ENCODE assay signal across 13 cellular contexts in the genomic region with DNA sequence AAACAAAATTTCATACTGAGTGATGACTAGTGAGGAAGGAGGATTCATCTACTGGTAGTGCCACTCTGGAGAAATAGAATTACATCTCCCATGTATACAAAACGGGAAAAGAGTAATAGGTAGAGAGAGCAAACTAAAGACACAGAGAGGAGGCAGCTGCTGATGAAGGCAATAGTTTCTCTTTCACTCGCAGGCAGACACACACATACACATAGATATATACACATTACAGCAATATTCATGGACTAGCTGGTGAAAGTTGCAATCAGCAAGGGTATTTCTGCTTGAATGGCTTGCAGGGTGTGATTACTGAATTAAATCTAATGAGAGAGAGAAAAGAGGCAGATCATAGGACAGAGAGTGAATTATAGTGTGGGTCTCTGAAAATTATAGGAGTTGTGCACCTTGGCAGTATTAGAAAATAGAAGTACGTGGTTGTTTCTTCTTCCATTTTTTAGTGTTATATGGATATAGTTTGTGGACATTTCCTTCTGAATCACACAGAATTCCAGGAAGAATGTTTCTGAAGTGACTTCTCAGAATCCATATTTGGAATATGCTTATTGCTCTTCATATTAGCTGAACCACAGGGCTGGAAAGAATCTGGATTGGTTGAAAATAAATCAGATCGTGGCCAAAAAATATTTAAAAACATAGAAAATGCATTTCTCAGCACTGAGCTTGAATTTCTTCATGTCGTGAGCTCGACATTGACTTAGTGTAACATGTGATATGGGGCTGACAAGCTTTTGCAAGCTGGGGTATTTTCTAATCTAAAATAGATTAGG.
DNase-seq lines count a peak whose midpoint lies in the region; ATAC-seq and TF ChIP-seq lines count a peak whose summit lies in the region.
"Had no signal": no experiment of that assay in that cellular context is flagged by ENCODE, and none has a peak within 500 bp of the region (broad histone marks: within the 10 kb centered on the region; RNA-seq: fewer than 3 reads in every experiment).

No MANE protein-coding gene starts in this region.

- H3K9me3 ChIP-seq in MG63 (no peaks in the 10 kb centered on the region), fibroblast of lung (ENCODE audit: control insufficient read depth, insufficient read depth, low read depth, low read length) (no peaks in the 10 kb centered on the region), hepatocyte (ENCODE audit: low read depth) (no peaks in the 10 kb centered on the region), neural progenitor cell (ENCODE audit: low read depth) (no peaks in the 10 kb centered on the region)

- WGBS in hepatocyte (ENCODE audit: low lambda C conversion rate, missing lambda C conversion rate), result 90% methylated on average over 6 of the region's 6 CpGs

- no peaks in the 10 kb centered on the region for H3K9me2 ChIP-seq in hepatocyte (replicated peaks; ENCODE audit: insufficient read depth)

- no peak overlapping the region for H3K27ac Mint-ChIP-seq in activated naive CD8-positive, alpha-beta T cell treated with anti-CD3 and anti-CD28 coated beads for 36 hours
- H3K27ac Mint-ChIP-seq in neural progenitor cell, result no peak overlapping the region
- H3K27ac Mint-ChIP-seq: CD4-positive, CD25-positive, alpha-beta regulatory T cell had no signal

- H3K9ac ChIP-seq in fibroblast of lung (ENCODE audit: insufficient read depth, low read length) (no peak overlapping the region), neural progenitor cell (no peak overlapping the region)

- peak overlapping the region; percentile 34 for H3K4me2 ChIP-seq in fibroblast of lung (ENCODE audit: extremely low read depth, insufficient read depth, low read length)
- no peak overlapping the region for H3K4me2 ChIP-seq in hepatocyte
- H3K4me2 ChIP-seq in neural progenitor cell, result no peak overlapping the region

- no peaks in the 10 kb centered on the region for H3K79me2 ChIP-seq in fibroblast of lung (ENCODE audit: control insufficient read depth, insufficient read depth, low read length)
- H3K79me2 ChIP-seq in hepatocyte, result no peaks in the 10 kb centered on the region
- no peaks in the 10 kb centered on the region for H3K79me2 ChIP-seq in neural progenitor cell (ENCODE audit: low read depth)

- DNase-seq in COR-L47 (lab: John Stamatoyannopoulos, UW) (peak; percentile 68), MG63 (no peak), OCI-M1 (lab: John Stamatoyannopoulos, UW) (peak; percentile 25), fibroblast of lung (ENCODE audit: low read depth in 2 of 2) (peak; percentile 14 to 30), hepatocyte (ENCODE audit: low spot score) (no peak), neural progenitor cell (ENCODE audit: low spot score) (no peak)
- no peak for DNase-seq in activated naive CD8-positive, alpha-beta T cell treated with anti-CD3 and anti-CD28 coated beads for 36 hours
- DNase-seq: CD4-positive, CD25-positive, alpha-beta regulatory T cell; DND-41; GF-D8; NCI-H2107; SHP77 treated with DMSO at 0.1 percent for 48 hours had no signal

- H2AFZ ChIP-seq in fibroblast of lung (ENCODE audit: low read length) (no peak overlapping the region), hepatocyte (no peak overlapping the region), neural progenitor cell (replicated peaks) (no peak overlapping the region)

- no peak for ATAC-seq in HG02763 (IDR thresholded peaks at IDR 0.05; ENCODE audit: unreplicated experiment)

- H3K4me3 ChIP-seq in MG63 (peak overlapping the region; percentile 14), fibroblast of lung (replicated peaks in 1 of 4; ENCODE audit: control extremely low read depth in 1 of 4, insufficient read depth in 1 of 4, low read depth in 3 of 4, low read length in 4 of 4) (no peak overlapping the region), hepatocyte (no peak overlapping the region), neural progenitor cell (no peak overlapping the region)

- no peaks in the 10 kb centered on the region for H3K27me3 Mint-ChIP-seq in activated naive CD8-positive, alpha-beta T cell treated with anti-CD3 and anti-CD28 coated beads for 36 hours
- H3K27me3 Mint-ChIP-seq in neural progenitor cell (ENCODE audit: insufficient read depth, low read depth), result no peaks in the 10 kb centered on the region
- H3K27me3 Mint-ChIP-seq: CD4-positive, CD25-positive, alpha-beta regulatory T cell had no signal

- no peak overlapping the region for H3K27ac ChIP-seq in fibroblast of lung (ENCODE audit: insufficient read depth, low read length)
- no peak overlapping the region for H3K27ac ChIP-seq in hepatocyte
- H3K27ac ChIP-seq in neural progenitor cell, result no peak overlapping the region

- H4K20me1 ChIP-seq in fibroblast of lung (ENCODE audit: control insufficient read depth, extremely low read depth, insufficient read depth, low read length), result no peaks in the 10 kb centered on the region
- no peaks in the 10 kb centered on the region for H4K20me1 ChIP-seq in hepatocyte (ENCODE audit: insufficient read depth, poor library complexity, severe bottlenecking)
- no peaks in the 10 kb centered on the region for H4K20me1 ChIP-seq in neural progenitor cell (ENCODE audit: low read depth)

- H3K4me3 Mint-ChIP-seq in activated naive CD8-positive, alpha-beta T cell treated with anti-CD3 and anti-CD28 coated beads for 36 hours, result no peak overlapping the region
- no peak overlapping the region for H3K4me3 Mint-ChIP-seq in neural progenitor cell
- H3K4me3 Mint-ChIP-seq: CD4-positive, CD25-positive, alpha-beta regulatory T cell had no signal

- H3K4me1 Mint-ChIP-seq in activated naive CD8-positive, alpha-beta T cell treated with anti-CD3 and anti-CD28 coated beads for 36 hours, result no peaks in the 10 kb centered on the region
- peaks cover 34% of the 10 kb centered on the region for H3K4me1 Mint-ChIP-seq in neural progenitor cell
- H3K4me1 Mint-ChIP-seq: CD4-positive, CD25-positive, alpha-beta regulatory T cell had no signal

- TF ChIP-seq CTCF in fibroblast of lung (conservative IDR thresholded peaks at IDR 0.05 in 1 of 2, IDR thresholded peaks at IDR 0.05 in 1 of 2; ENCODE audit: low read depth in 1 of 2, low read length in 2 of 2) (no peak), hepatocyte (IDR thresholded peaks at IDR 0.05; ENCODE audit: poor library complexity) (no peak), neural progenitor cell (IDR thresholded peaks at IDR 0.05) (no peak)

- no peaks in the 10 kb centered on the region for H3K36me3 Mint-ChIP-seq in activated naive CD8-positive, alpha-beta T cell treated with anti-CD3 and anti-CD28 coated beads for 36 hours
- no peaks in the 10 kb centered on the region for H3K36me3 Mint-ChIP-seq in neural progenitor cell
- H3K36me3 Mint-ChIP-seq: CD4-positive, CD25-positive, alpha-beta regulatory T cell had no signal

- H3K27me3 ChIP-seq in MG63 (no peaks in the 10 kb centered on the region), fibroblast of lung (ENCODE audit: control insufficient read depth, insufficient read depth, low read length) (no peaks in the 10 kb centered on the region), hepatocyte (no peaks in the 10 kb centered on the region), neural progenitor cell (no peaks in the 10 kb centered on the region)

- H3K4me1 ChIP-seq in fibroblast of lung (ENCODE audit: control insufficient read depth, extremely low read depth, insufficient read depth, low read length) (no peaks in the 10 kb centered on the region), hepatocyte (ENCODE audit: insufficient read depth) (no peaks in the 10 kb centered on the region), neural progenitor cell (peaks cover 22% of the 10 kb centered on the region)

- H3F3A ChIP-seq in neural progenitor cell (ENCODE audit: low read depth), result peaks cover 11% of the 10 kb centered on the region

- H3K9me3 Mint-ChIP-seq in activated naive CD8-positive, alpha-beta T cell treated with anti-CD3 and anti-CD28 coated beads for 36 hours, result peaks cover 2% of the 10 kb centered on the region
- H3K9me3 Mint-ChIP-seq in neural progenitor cell, result no peaks in the 10 kb centered on the region

- H3K36me3 ChIP-seq in MG63, result no peaks in the 10 kb centered on the region
- H3K36me3 ChIP-seq in fibroblast of lung (ENCODE audit: control insufficient read depth, insufficient read depth, low read length), result no peaks in the 10 kb centered on the region
- no peaks in the 10 kb centered on the region for H3K36me3 ChIP-seq in hepatocyte (replicated peaks; ENCODE audit: insufficient read depth, low read depth)
- no peaks in the 10 kb centered on the region for H3K36me3 ChIP-seq in neural progenitor cell

Comparison
In these comparisons a context has a peak if more than half of its experiments do, and no peak if none do; other contexts are left out.
1. DNase-seq: peak in COR-L47 (single experiment), OCI-M1 (single experiment) and fibroblast of lung (2 of 2); none in MG63 (single experiment), activated naive CD8-positive, alpha-beta T cell treated with anti-CD3 and anti-CD28 coated beads for 36 hours (single experiment), hepatocyte (single experiment) and neural progenitor cell (single experiment).